ENCODE assay signal across 8 cellular contexts in genomic region chr10:17453377-17454091, GRCh38. TPM values are rescaled to one million over a fixed set of nuclear protein-coding genes. Genes with fewer than 3 reads are reported as not detected.
A peak's percentile ranks its signal among the peaks of the same experiment; 100 is the strongest.
DNase-seq lines count a peak whose midpoint lies in the region; ATAC-seq, FAIRE-seq and TF ChIP-seq lines count a peak whose summit lies in the region.

No MANE protein-coding gene starts in this region.

- peaks cover 15% of the 10 kb centered on the region for H3K4me1 Mint-ChIP-seq in activated CD8-positive, alpha-beta T cell treated with anti-CD3 and anti-CD28 coated beads for 36 hours (ENCODE audit: low read depth)

- H3K9ac ChIP-seq in HUES6 (ENCODE audit: low read length), result peak overlapping the region; percentile 44
- H3K9ac ChIP-seq in endothelial cell of umbilical vein (replicated peaks; ENCODE audit: extremely low read depth, insufficient read depth, low read length), result no peak overlapping the region

- FAIRE-seq in endothelial cell of umbilical vein (lab: Jason Lieb, UNC), result no peak

- DNase-seq in activated CD8-positive, alpha-beta T cell treated with anti-CD3 and anti-CD28 coated beads for 36 hours, result peak; percentile 42
- DNase-seq in endothelial cell of umbilical vein (ENCODE audit: low read depth, low spot score) (peak; percentile 52), myocyte (ENCODE audit: low read depth) (peak; percentile 27), upper lobe of right lung (peak; percentile 76), SW 1271 (lab: John Stamatoyannopoulos, UW) (no peak), NCI-H446 treated with DMSO at 0.1 percent for 48 hours (lab: John Stamatoyannopoulos, UW) (no peak)

- no peak overlapping the region for H3K27ac Mint-ChIP-seq in activated CD8-positive, alpha-beta T cell treated with anti-CD3 and anti-CD28 coated beads for 36 hours

- peak overlapping the region; percentile 72 for H3K4me3 Mint-ChIP-seq in activated CD8-positive, alpha-beta T cell treated with anti-CD3 and anti-CD28 coated beads for 36 hours

- H3K4me1 ChIP-seq in HUES6 (ENCODE audit: control insufficient read depth, insufficient read depth, low read length) (peaks cover 18% of the 10 kb centered on the region), endothelial cell of umbilical vein (ENCODE audit: control insufficient read depth, extremely low read depth, insufficient read depth, low read length) (peaks cover 9% of the 10 kb centered on the region), upper lobe of right lung (peaks cover 7% of the 10 kb centered on the region)

- H3K27ac ChIP-seq in HUES6 (ENCODE audit: low read depth, low read length), result no peak overlapping the region
- no peak overlapping the region for H3K27ac ChIP-seq in endothelial cell of umbilical vein (ENCODE audit: insufficient read depth, low read depth, low read length)
- peak overlapping the region; percentile 67 for H3K27ac ChIP-seq in upper lobe of right lung

- H3K36me3 Mint-ChIP-seq in activated CD8-positive, alpha-beta T cell treated with anti-CD3 and anti-CD28 coated beads for 36 hours (ENCODE audit: low read depth), result peaks cover 3% of the 10 kb centered on the region

- no peaks in the 10 kb centered on the region for H3K9me1 ChIP-seq in endothelial cell of umbilical vein (replicated peaks; ENCODE audit: control insufficient read depth, extremely low read depth, insufficient read depth, low read length)

- intact Hi-C loops in activated CD8-positive, alpha-beta T cell treated with anti-CD3 and anti-CD28 coated beads for 36 hours (cut with micrococcal nuclease), result no loop called here
- intact Hi-C loops in endothelial cell of umbilical vein (cut with micrococcal nuclease), result loop anchor here (1.0 to 2.0 kb wide), 3 partner anchors 21 to 146 kb away; no protein-coding TSS in a partner anchor
- intact Hi-C loops in upper lobe of right lung (cut with DNase I), result no loop called here

- no peak for TF ChIP-seq POLR2A in endothelial cell of umbilical vein (IDR thresholded peaks at IDR 0.05; ENCODE audit: low read depth, low read length)

- peak overlapping the region; percentile 88 for H2AFZ ChIP-seq in endothelial cell of umbilical vein (ENCODE audit: low read depth, low read length)

- H3K4me2 ChIP-seq in endothelial cell of umbilical vein (ENCODE audit: insufficient read depth, low read length), result peak overlapping the region; percentile 38

- H3K36me3 ChIP-seq in HUES6 (ENCODE audit: control insufficient read depth, insufficient read depth, low read length) (peaks cover 6% of the 10 kb centered on the region; the same call in 1 of the 2 replicates), endothelial cell of umbilical vein (ENCODE audit: control insufficient read depth in 2 of 2, extremely low read depth in 1 of 2, insufficient read depth in 2 of 2, low read length in 2 of 2) (no peaks in the 10 kb centered on the region), upper lobe of right lung (no peaks in the 10 kb centered on the region)

- H3K9me3 ChIP-seq in HUES6 (ENCODE audit: control insufficient read depth, insufficient read depth, low read depth, low read length) (peaks cover 16% of the 10 kb centered on the region), endothelial cell of umbilical vein (replicated peaks; ENCODE audit: control insufficient read depth, insufficient read depth, low read length) (peaks cover 4% of the 10 kb centered on the region), upper lobe of right lung (peaks cover 9% of the 10 kb centered on the region)

- peaks cover 41% of the 10 kb centered on the region for H3K27me3 ChIP-seq in HUES6 (ENCODE audit: control insufficient read depth, insufficient read depth, low read length)
- no peaks in the 10 kb centered on the region for H3K27me3 ChIP-seq in endothelial cell of umbilical vein (ENCODE audit: control insufficient read depth in 2 of 2, insufficient read depth in 2 of 2, low read length in 2 of 2)
- peaks cover 27% of the 10 kb centered on the region for H3K27me3 ChIP-seq in upper lobe of right lung

- H3K9me3 Mint-ChIP-seq in activated CD8-positive, alpha-beta T cell treated with anti-CD3 and anti-CD28 coated beads for 36 hours, result peaks cover 5% of the 10 kb centered on the region

- POLR2A ChIA-PET in activated CD8-positive, alpha-beta T cell treated with anti-CD3 and anti-CD28 coated beads for 36 hours (lab: Charles Lee), result interaction anchor here (0.7 to 1.2 kb wide), 2 partner anchors 9 to 11 kb away, joined by 3 read pairs; no protein-coding TSS in a partner anchor
- POLR2A ChIA-PET in endothelial cell of umbilical vein (lab: Charles Lee), result no interaction called here

- peak overlapping the region; percentile 78 for H3K4me3 ChIP-seq in HUES6 (ENCODE audit: low read depth, low read length)
- H3K4me3 ChIP-seq in endothelial cell of umbilical vein (replicated peaks in 1 of 3; ENCODE audit: insufficient read depth in 1 of 3, low read depth in 1 of 3, low read length in 3 of 3), result peak overlapping the region; percentile 25 to 48 (median 37)
- peak overlapping the region; percentile 54 for H3K4me3 ChIP-seq in upper lobe of right lung

- TF ChIP-seq CTCF in activated CD8-positive, alpha-beta T cell treated with anti-CD3 and anti-CD28 coated beads for 36 hours (IDR thresholded peaks at IDR 0.05), result no peak
- no peak for TF ChIP-seq CTCF in endothelial cell of umbilical vein (IDR thresholded peaks at IDR 0.05; ENCODE audit: extremely low read depth in 1 of 2, insufficient read depth in 1 of 2, low read depth in 1 of 2, low read length in 2 of 2)
- TF ChIP-seq CTCF in upper lobe of right lung (IDR thresholded peaks at IDR 0.05), result no peak

- peak; percentile 13 for ATAC-seq in GM18519 (IDR thresholded peaks at IDR 0.05; ENCODE audit: low FRiP score, unreplicated experiment)
- peak; percentile 68 for ATAC-seq in activated CD8-positive, alpha-beta T cell treated with anti-CD3 and anti-CD28 coated beads for 36 hours
- ATAC-seq in upper lobe of right lung, result peak; percentile 82

- BruUV-seq in endothelial cell of umbilical vein (replicated peaks; lab: Mats Ljungman, UMichigan), result no TSS peak

- H3K27me3 Mint-ChIP-seq in activated CD8-positive, alpha-beta T cell treated with anti-CD3 and anti-CD28 coated beads for 36 hours, result peaks cover 44% of the 10 kb centered on the region

- CTCF ChIA-PET in activated CD8-positive, alpha-beta T cell treated with anti-CD3 and anti-CD28 coated beads for 36 hours (lab: Charles Lee), result interaction anchor here (0.9 to 2.0 kb wide), 4 partner anchors 15 to 163 kb away, joined by 3 to 5 read pairs (median 3); no protein-coding TSS in a partner anchor
- CTCF ChIA-PET in endothelial cell of umbilical vein (lab: Charles Lee), result interaction anchor here (1.0 to 1.9 kb wide), 6 partner anchors 18 to 164 kb away, joined by 3 to 7 read pairs (median 4); partner anchors contain the start of gene HACD1

- dilution Hi-C loops in endothelial cell of umbilical vein (cut with MboI; ENCODE audit: extremely low pct_ligation_motif_present, low sequenced_read_pairs), result no loop called here

- H4K20me1 ChIP-seq in endothelial cell of umbilical vein (replicated peaks; ENCODE audit: control insufficient read depth, extremely low read depth, insufficient read depth, low read length), result no peaks in the 10 kb centered on the region

- H3K79me2 ChIP-seq in endothelial cell of umbilical vein (ENCODE audit: control insufficient read depth, insufficient read depth, low read length), result no peaks in the 10 kb centered on the region

TF ChIP-seq in endothelial cell of umbilical vein, 7 proteins besides CTCF, POLR2A, EP300 and RAD21:
- TF ChIP-seq EZH2 (IDR thresholded peaks at IDR 0.05; ENCODE audit: borderline replicate concordance, low read depth, low read length, severe bottlenecking) (peak; percentile 35), FOS (IDR thresholded peaks at IDR 0.05; ENCODE audit: borderline replicate concordance, insufficient read depth, low read length) (no peak)
- TF ChIP-seq, protein P1, sequence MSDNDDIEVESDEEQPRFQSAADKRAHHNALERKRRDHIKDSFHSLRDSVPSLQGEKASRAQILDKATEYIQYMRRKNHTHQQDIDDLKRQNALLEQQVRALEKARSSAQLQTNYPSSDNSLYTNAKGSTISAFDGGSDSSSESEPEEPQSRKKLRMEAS (IDR thresholded peaks at IDR 0.05; ENCODE audit: insufficient read depth, insufficient read length), result no peak

RNA-seq across cellular contexts. Expression of gene ST8SIA6, which starts 0.9 kb away (rescaled TPM):
- not detected for total RNA-seq in activated CD8-positive, alpha-beta T cell treated with anti-CD3 and anti-CD28 coated beads for 36 hours
- total RNA-seq in endothelial cell of umbilical vein, result 0.35 and 0.51 TPM in 2 replicates
- 0.40 TPM in 2 replicates for polyA plus RNA-seq in endothelial cell of umbilical vein
- 0.40 and 0.42 TPM in 2 replicates for polyA plus RNA-seq in endothelial cell of umbilical vein (2011; cell fraction: cytosol; rRNA removed)
- 0.24 and 0.49 TPM in 2 replicates for polyA plus RNA-seq in endothelial cell of umbilical vein (2011; cell fraction: nucleus; rRNA removed)
- 0.21 and 0.34 TPM in 2 replicates for polyA plus RNA-seq in endothelial cell of umbilical vein (2012)
- polyA minus RNA-seq in endothelial cell of umbilical vein, result 0.44 and 0.70 TPM in 2 replicates
- not detected for polyA minus RNA-seq in endothelial cell of umbilical vein (2011; cell fraction: cytosol; rRNA and poly(A)+ RNA removed)
- polyA minus RNA-seq in endothelial cell of umbilical vein (2011; cell fraction: nucleus; rRNA and poly(A)+ RNA removed), result 0.43 and 0.82 TPM in 2 replicates
- total RNA-seq in myocyte, result 0.47 TPM in 1 of 2 replicates, not detected in the other
- 0.06 TPM for polyA plus RNA-seq in myocyte (2012)
- 13.9 TPM for total RNA-seq in upper lobe of right lung

Comparison
In these comparisons a context has a peak if more than half of its experiments do, and no peak if none do; other contexts are left out.
1. ATAC-seq: peak in every context shown above with its lines; median percentile 82 in upper lobe of right lung; 68 in activated CD8-positive, alpha-beta T cell treated with anti-CD3 and anti-CD28 coated beads for 36 hours; 13 in GM18519.
2. DNase-seq: peak in activated CD8-positive, alpha-beta T cell treated with anti-CD3 and anti-CD28 coated beads for 36 hours (single experiment), endothelial cell of umbilical vein (single experiment), myocyte (single experiment) and upper lobe of right lung (single experiment); none in SW 1271 (0 of 2) and NCI-H446 treated with DMSO at 0.1 percent for 48 hours (single experiment).
3. Peak in every context shown above with its lines, with median percentiles within 50 percentile points of each other: H3K4me3 ChIP-seq.